7 cellular contexts compared by ENCODE assay signal in the genomic region with DNA sequence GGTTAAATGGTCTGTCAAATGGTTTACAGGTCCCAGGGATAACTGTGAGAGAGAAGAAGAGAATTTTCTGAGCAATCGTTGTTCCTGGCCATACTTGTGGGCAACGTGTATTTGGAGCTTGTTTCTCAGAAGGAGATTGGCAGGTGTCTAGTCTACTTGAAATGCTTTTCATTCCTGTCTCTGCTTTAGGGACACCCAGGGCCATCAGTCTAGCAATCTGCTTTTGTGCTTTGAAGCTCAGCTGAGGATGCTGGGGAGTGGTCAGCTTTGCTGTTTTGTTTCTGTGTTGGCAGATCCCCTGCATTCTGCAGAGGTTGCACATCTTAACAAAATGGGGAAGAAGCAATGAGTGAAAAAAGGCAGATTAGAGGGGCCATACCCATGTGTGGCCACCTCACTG.
"Had no signal": no experiment of that assay in that cellular context is flagged by ENCODE, and none has a peak within 500 bp of the region (broad histone marks: within the 10 kb centered on the region; RNA-seq: fewer than 3 reads in every experiment).

No MANE protein-coding gene starts in this region.

- DNase-seq: GM23248, GOT3, H9, HCEC 1CT, IMR-90 had no signal

- FAIRE-seq: H54, HTR-8/SVneo had no signal

- H2AFZ ChIP-seq: GM23248 had no signal

- H3K27ac ChIP-seq: GM23248 had no signal

- H3K4me3 ChIP-seq: GM23248 had no signal

- H3K9ac ChIP-seq: GM23248 had no signal
